Comparison of ENCODE assay signal across 18 cellular contexts in genomic region chr5:77329664-77330430, GRCh38.
A peak's percentile ranks its signal among the peaks of the same experiment; 100 is the strongest.
DNase-seq lines count a peak whose midpoint lies in the region; ATAC-seq and TF ChIP-seq lines count a peak whose summit lies in the region.
"Had no signal": no experiment of that assay in that cellular context is flagged by ENCODE, and none has a peak within 500 bp of the region (broad histone marks: within the 10 kb centered on the region; RNA-seq: fewer than 3 reads in every experiment).

No MANE protein-coding gene starts in this region.

- H3K27me3 ChIP-seq in heart right ventricle = no peaks in the 10 kb centered on the region
- H3K27me3 ChIP-seq: BLaER1 had no signal

- peaks cover 31% of the 10 kb centered on the region for H3K4me1 Mint-ChIP-seq in activated CD4-positive, alpha-beta T cell treated with anti-CD3 and anti-CD28 coated beads, Interleukin-2, amount 10 ng/mL, durations not matched to agents 7 days and 5 days
- peaks cover 40% of the 10 kb centered on the region for H3K4me1 Mint-ChIP-seq in activated T-helper 2 cell treated with anti-CD3 and anti-CD28 coated beads, Interferon-gamma antibody, Interleukin-2, Interleukin-4, amounts not matched to agents 10 μg/mL and 5 μg/mL and 100 μg/mL, durations not matched to agents 14 hours and 24 hours and 36 hours (ENCODE audit: low read depth)
- no peaks in the 10 kb centered on the region for H3K4me1 Mint-ChIP-seq in Calu3 (ENCODE audit: low read depth, unreplicated experiment)

- peaks cover 0 to 11% (median 0%) of the 10 kb centered on the region in 9 donors for H3K4me1 ChIP-seq in heart right ventricle

- peaks cover 6% of the 10 kb centered on the region for H3K9me3 Mint-ChIP-seq in activated CD4-positive, alpha-beta T cell treated with anti-CD3 and anti-CD28 coated beads, Interleukin-2, amount 10 ng/mL, durations not matched to agents 7 days and 5 days
- H3K9me3 Mint-ChIP-seq in activated T-helper 2 cell treated with anti-CD3 and anti-CD28 coated beads, Interferon-gamma antibody, Interleukin-2, Interleukin-4, amounts not matched to agents 10 μg/mL and 5 μg/mL and 100 μg/mL, durations not matched to agents 14 hours and 24 hours and 36 hours = no peaks in the 10 kb centered on the region
- H3K9me3 Mint-ChIP-seq in Calu3 (ENCODE audit: low read depth, unreplicated experiment) = no peaks in the 10 kb centered on the region
- H3K9me3 Mint-ChIP-seq: CD8-positive, alpha-beta memory T cell had no signal

- no peak for ATAC-seq in heart right ventricle

- peaks cover 4% of the 10 kb centered on the region for H3K27me3 Mint-ChIP-seq in activated CD4-positive, alpha-beta T cell treated with anti-CD3 and anti-CD28 coated beads, Interleukin-2, amount 10 ng/mL, durations not matched to agents 7 days and 5 days
- peaks cover 7% of the 10 kb centered on the region for H3K27me3 Mint-ChIP-seq in activated T-helper 2 cell treated with anti-CD3 and anti-CD28 coated beads, Interferon-gamma antibody, Interleukin-2, Interleukin-4, amounts not matched to agents 10 μg/mL and 5 μg/mL and 100 μg/mL, durations not matched to agents 14 hours and 24 hours and 36 hours (ENCODE audit: low read depth)
- H3K27me3 Mint-ChIP-seq in Calu3 (ENCODE audit: unreplicated experiment) = peaks cover 30% of the 10 kb centered on the region

- no peak overlapping the region for H3K4me3 ChIP-seq in fibroblast of mammary gland (ENCODE audit: control insufficient read depth, low read depth, low read length)
- H3K4me3 ChIP-seq in heart right ventricle = no peak overlapping the region
- H3K4me3 ChIP-seq: BLaER1, PC-9 had no signal

- H3K27ac Mint-ChIP-seq in activated CD4-positive, alpha-beta T cell treated with anti-CD3 and anti-CD28 coated beads, Interleukin-2, amount 10 ng/mL, durations not matched to agents 7 days and 5 days = peak overlapping the region; percentile 60
- peak overlapping the region; percentile 84 for H3K27ac Mint-ChIP-seq in activated T-helper 2 cell treated with anti-CD3 and anti-CD28 coated beads, Interferon-gamma antibody, Interleukin-2, Interleukin-4, amounts not matched to agents 10 μg/mL and 5 μg/mL and 100 μg/mL, durations not matched to agents 14 hours and 24 hours and 36 hours
- H3K27ac Mint-ChIP-seq in Calu3 (ENCODE audit: unreplicated experiment) = no peak overlapping the region
- H3K27ac Mint-ChIP-seq: CD8-positive, alpha-beta memory T cell had no signal

- CTCF ChIA-PET in activated CD4-positive, alpha-beta T cell treated with anti-CD3 and anti-CD28 coated beads, Interleukin-2, amount 10 ng/mL, durations not matched to agents 7 days and 5 days (lab: Charles Lee) = no interaction called here
- CTCF ChIA-PET in Calu3 (lab: Charles Lee) = no interaction called here

- no peaks in the 10 kb centered on the region for H3K9me3 ChIP-seq in heart right ventricle
- H3K9me3 ChIP-seq: BLaER1 had no signal

- DNase-seq in activated CD4-positive, alpha-beta T cell treated with anti-CD3 and anti-CD28 coated beads, Interleukin-2, amount 10 ng/mL, durations not matched to agents 7 days and 5 days = no peak
- no peak for DNase-seq in activated CD4-positive, alpha-beta T cell treated with anti-CD3 and anti-CD28 coated beads for 48 hours
- no peak for DNase-seq in activated T-helper 2 cell treated with anti-CD3 and anti-CD28 coated beads, Interferon-gamma antibody, Interleukin-2, Interleukin-4, amounts not matched to agents 10 μg/mL and 5 μg/mL and 100 μg/mL, durations not matched to agents 14 hours and 24 hours and 36 hours (ENCODE audit: low spot score)
- peak; percentile 25 for DNase-seq in fibroblast of mammary gland (ENCODE audit: low read depth)
- DNase-seq in Calu3 = no peak
- no peak for DNase-seq in heart right ventricle
- no peak for DNase-seq in SW 1271 (lab: John Stamatoyannopoulos, UW)
- DNase-seq: CD8-positive, alpha-beta memory T cell; GF-D8; KG1; NCI-H1048; NCI-H1436 treated with DMSO at 0.1 percent for 48 hours; NCI-H2029 treated with DMSO at 0.1 percent for 48 hours; NCI-H510A treated with DMSO at 0.1 percent for 48 hours; NCI-H82; PC-9 had no signal

- no peaks in the 10 kb centered on the region for H3K36me3 Mint-ChIP-seq in activated CD4-positive, alpha-beta T cell treated with anti-CD3 and anti-CD28 coated beads, Interleukin-2, amount 10 ng/mL, durations not matched to agents 7 days and 5 days (ENCODE audit: low read depth)
- H3K36me3 Mint-ChIP-seq in activated T-helper 2 cell treated with anti-CD3 and anti-CD28 coated beads, Interferon-gamma antibody, Interleukin-2, Interleukin-4, amounts not matched to agents 10 μg/mL and 5 μg/mL and 100 μg/mL, durations not matched to agents 14 hours and 24 hours and 36 hours (ENCODE audit: low read depth) = no peaks in the 10 kb centered on the region
- H3K36me3 Mint-ChIP-seq in Calu3 (ENCODE audit: insufficient read depth, unreplicated experiment) = no peaks in the 10 kb centered on the region
- H3K36me3 Mint-ChIP-seq: CD8-positive, alpha-beta memory T cell had no signal

- TF ChIP-seq CTCF in C4-2B (conservative IDR thresholded peaks at IDR 0.05) (no peak), fibroblast of mammary gland (conservative IDR thresholded peaks at IDR 0.05; ENCODE audit: control insufficient read depth, insufficient read depth, low read depth, low read length) (no peak), Calu3 (IDR thresholded peaks at IDR 0.05; ENCODE audit: unreplicated experiment) (no peak), heart right ventricle (IDR thresholded peaks at IDR 0.05) (no peak)

- BruUV-seq in Calu3 (replicated peaks; lab: Mats Ljungman, UMichigan) = no TSS peak

- H3K27ac ChIP-seq in C4-2B = peak overlapping the region; percentile 51; the same call in 1 of the 2 replicates
- H3K27ac ChIP-seq in heart right ventricle = no peak overlapping the region
- H3K27ac ChIP-seq: BLaER1, PC-9 had no signal

- intact Hi-C loops in activated T-helper 2 cell treated with anti-CD3 and anti-CD28 coated beads, Interferon-gamma antibody, Interleukin-2, Interleukin-4, amounts not matched to agents 10 μg/mL and 5 μg/mL and 100 μg/mL, durations not matched to agents 14 hours and 24 hours and 36 hours (cut with micrococcal nuclease) = loop anchor here (1.0 to 5.0 kb wide), 4 partner anchors 26 to 163 kb away; partner anchors contain the start of gene WDR41
- intact Hi-C loops in Calu3 (cut with micrococcal nuclease; ENCODE audit: unreplicated experiment) (no loop called here), heart right ventricle (cut with DNase I) (no loop called here)

- POLR2A ChIA-PET in activated CD4-positive, alpha-beta T cell treated with anti-CD3 and anti-CD28 coated beads, Interleukin-2, amount 10 ng/mL, durations not matched to agents 7 days and 5 days (lab: Charles Lee) = no interaction called here

- 69 to 74% methylated on average over 3 of the region's 3 CpGs for WGBS in heart right ventricle, 2 donors

- H3K4me3 Mint-ChIP-seq in activated CD4-positive, alpha-beta T cell treated with anti-CD3 and anti-CD28 coated beads, Interleukin-2, amount 10 ng/mL, durations not matched to agents 7 days and 5 days = no peak overlapping the region
- peak overlapping the region; percentile 23 for H3K4me3 Mint-ChIP-seq in activated T-helper 2 cell treated with anti-CD3 and anti-CD28 coated beads, Interferon-gamma antibody, Interleukin-2, Interleukin-4, amounts not matched to agents 10 μg/mL and 5 μg/mL and 100 μg/mL, durations not matched to agents 14 hours and 24 hours and 36 hours (ENCODE audit: low read depth)
- no peak overlapping the region for H3K4me3 Mint-ChIP-seq in Calu3 (ENCODE audit: low read depth, unreplicated experiment)
- H3K4me3 Mint-ChIP-seq: CD8-positive, alpha-beta memory T cell had no signal

- H3K36me3 ChIP-seq in heart right ventricle = no peaks in the 10 kb centered on the region
- H3K36me3 ChIP-seq: BLaER1 had no signal
